13 cellular contexts compared by ENCODE assay signal in the genomic region with DNA sequence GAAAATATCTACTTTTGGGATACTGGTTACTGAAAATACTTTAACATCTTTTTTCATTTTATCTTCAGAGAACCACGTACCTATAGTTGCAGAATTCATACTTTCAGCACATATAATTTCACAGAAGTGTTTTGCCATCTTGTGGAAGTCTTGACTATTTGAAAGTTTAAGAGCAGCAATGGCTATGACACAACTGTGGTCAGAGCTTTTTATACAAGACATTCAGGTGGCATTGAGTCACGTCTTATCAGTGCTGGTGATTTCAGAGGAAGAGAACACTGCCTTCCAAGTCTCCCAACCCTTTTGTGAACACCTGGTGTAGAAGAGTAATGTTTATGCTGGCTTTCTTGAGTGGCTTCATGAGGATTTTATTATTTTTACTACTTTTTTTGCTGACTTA.
DNase-seq lines count a peak whose midpoint lies in the region; ATAC-seq and TF ChIP-seq lines count a peak whose summit lies in the region.
"Had no signal": no experiment of that assay in that cellular context is flagged by ENCODE, and none has a peak within 500 bp of the region (broad histone marks: within the 10 kb centered on the region; RNA-seq: fewer than 3 reads in every experiment).

No MANE protein-coding gene starts in this region.

- peak overlapping the region; percentile 53 for H3K27ac Mint-ChIP-seq in activated T-helper 17 cell treated with anti-CD3 and anti-CD28 coated beads, Interleukin-2, amount 50 U/mL, for 72 hours
- H3K27ac Mint-ChIP-seq: activated B cell treated with CpG ODN at 0.5 μM for 24 hours had no signal

- TF ChIP-seq POLR2A in HCT116 (IDR thresholded peaks at IDR 0.05; ENCODE audit: borderline replicate concordance, extremely low read depth, insufficient read depth, insufficient read length): no peak

- POLR2A ChIA-PET in HCT116 (lab: Charles Lee): no interaction called here

- H3K36me3 ChIP-seq in HCT116 (ENCODE audit: control insufficient read depth in 1 of 2, insufficient read depth in 2 of 2, low read length in 2 of 2) (no peaks in the 10 kb centered on the region), kidney epithelial cell (ENCODE audit: control insufficient read depth, insufficient read depth, low read length) (no peaks in the 10 kb centered on the region)

- H3K4me3 Mint-ChIP-seq in activated T-helper 17 cell treated with anti-CD3 and anti-CD28 coated beads, Interleukin-2, amount 50 U/mL, for 72 hours: no peak overlapping the region
- H3K4me3 Mint-ChIP-seq: activated B cell treated with CpG ODN at 0.5 μM for 24 hours had no signal

- no peaks in the 10 kb centered on the region for H3K9me2 ChIP-seq in HCT116 (ENCODE audit: insufficient read depth)

- H3K27me3 Mint-ChIP-seq in activated T-helper 17 cell treated with anti-CD3 and anti-CD28 coated beads, Interleukin-2, amount 50 U/mL, for 72 hours: no peaks in the 10 kb centered on the region
- H3K27me3 Mint-ChIP-seq: activated B cell treated with CpG ODN at 0.5 μM for 24 hours had no signal

- peaks cover 23% of the 10 kb centered on the region for H3K79me2 ChIP-seq in HCT116 (ENCODE audit: insufficient read depth, low read length)

- BruUV-seq in HCT116 (replicated peaks; lab: Mats Ljungman, UMichigan): no TSS peak

- H3K9ac ChIP-seq in HCT116 (ENCODE audit: low read length): peak overlapping the region; percentile 7; the same call in 1 of the 2 replicates

- no peaks in the 10 kb centered on the region for H3K9me3 ChIP-seq in HCT116 (ENCODE audit: control insufficient read depth in 1 of 2, insufficient read depth in 1 of 2, low read depth in 1 of 2, low read length in 2 of 2)

- peaks cover 39% of the 10 kb centered on the region for H3K4me1 Mint-ChIP-seq in activated T-helper 17 cell treated with anti-CD3 and anti-CD28 coated beads, Interleukin-2, amount 50 U/mL, for 72 hours

- peaks cover 24 to 32% of the 10 kb centered on the region in 2 experiments for H3K4me1 ChIP-seq in HCT116 (ENCODE audit: control insufficient read depth in 1 of 2, insufficient read depth in 2 of 2, low read length in 2 of 2)

- no peaks in the 10 kb centered on the region for H3K27me3 ChIP-seq in HCT116 (ENCODE audit: insufficient read depth, low read length)
- no peaks in the 10 kb centered on the region for H3K27me3 ChIP-seq in kidney epithelial cell (ENCODE audit: control insufficient read depth, insufficient read depth, low read length)

- ATAC-seq in HCT116: peak; percentile 67
- peak; percentile 86 for ATAC-seq in activated T-helper 17 cell treated with anti-CD3 and anti-CD28 coated beads, Interleukin-2, amount 50 U/mL, for 72 hours (replicated peaks)
- no peak for ATAC-seq in GM19452 (IDR thresholded peaks at IDR 0.05; ENCODE audit: unreplicated experiment)
- no peak for ATAC-seq in GM18519 (IDR thresholded peaks at IDR 0.05; ENCODE audit: low FRiP score, unreplicated experiment)

- peak; percentile 17; the same call in 1 of the 2 replicates for TF ChIP-seq RAD21 in HCT116 (IDR thresholded peaks at IDR 0.05; ENCODE audit: low read depth)

- no peak for TF ChIP-seq CTCF in HCT116 (IDR thresholded peaks at IDR 0.05 in 2 of 3, conservative IDR thresholded peaks at IDR 0.05 in 1 of 3; ENCODE audit: borderline replicate concordance in 1 of 3, insufficient read depth in 1 of 3, low read depth in 2 of 3, low read length in 2 of 3)
- no peak for TF ChIP-seq CTCF in kidney epithelial cell (IDR thresholded peaks at IDR 0.05; ENCODE audit: insufficient read depth, low read length, poor library complexity, severe bottlenecking)

- H3K4me2 ChIP-seq in HCT116 (ENCODE audit: low read length): peak overlapping the region; percentile 67

- DNase-seq in A172 (ENCODE audit: low spot score) (peak; percentile 89), HCT116 (ENCODE audit: low read depth, low spot score) (peak; percentile 41), kidney epithelial cell (ENCODE audit: low read depth) (peak; percentile 88), NCI-H1105 (lab: John Stamatoyannopoulos, UW) (no peak), COLO668 (lab: John Stamatoyannopoulos, UW; ENCODE audit: unreplicated experiment) (no peak)
- DNase-seq: activated B cell treated with CpG ODN at 0.5 μM for 24 hours; KBM-7; right cardiac atrium; stimulated activated naive CD4-positive, alpha-beta T cell treated with Interleukin-2 at 50 U/mL for 16 hours had no signal

- peak overlapping the region; percentile 28; the same call in 1 of the 2 replicates for H3K27ac ChIP-seq in HCT116 (ENCODE audit: low read depth, low read length)
- H3K27ac ChIP-seq: C4-2B had no signal

- no peak overlapping the region for H2AFZ ChIP-seq in HCT116 (ENCODE audit: low read depth, low read length, poor library complexity, severe bottlenecking)

- H3K4me3 ChIP-seq in HCT116 (replicated peaks in 1 of 2; ENCODE audit: low read depth in 1 of 2, low read length in 2 of 2) (peak overlapping the region in 1 of 2 experiments; percentile 2; a peak in 1 of 4 replicates), kidney epithelial cell (ENCODE audit: low read depth, low read length) (no peak overlapping the region)

- no peaks in the 10 kb centered on the region for H3K36me3 Mint-ChIP-seq in activated T-helper 17 cell treated with anti-CD3 and anti-CD28 coated beads, Interleukin-2, amount 50 U/mL, for 72 hours (ENCODE audit: low read depth)

- H3K9me3 Mint-ChIP-seq in activated T-helper 17 cell treated with anti-CD3 and anti-CD28 coated beads, Interleukin-2, amount 50 U/mL, for 72 hours: no peaks in the 10 kb centered on the region
- H3K9me3 Mint-ChIP-seq: activated B cell treated with CpG ODN at 0.5 μM for 24 hours had no signal

- intact Hi-C loops in HCT116 (cut with micrococcal nuclease): no loop called here

- RAD21 ChIA-PET in HCT116 (lab: Charles Lee; ENCODE audit: low non-redundant PET in 1 of 2, low total read pairs in 2 of 2, uncharacterized antibody in 2 of 2, unreplicated experiment in 2 of 2): no interaction called here

- CTCF ChIA-PET in HCT116 (lab: Charles Lee): no interaction called here

- no peaks in the 10 kb centered on the region; the same call in 1 of the 2 replicates for H4K20me1 ChIP-seq in HCT116 (ENCODE audit: insufficient read depth)

TF ChIP-seq in HCT116, 20 proteins besides CTCF, POLR2A, EP300 and RAD21:
- no peak for TF ChIP-seq EGR1 (IDR thresholded peaks at IDR 0.05; ENCODE audit: low read depth)
- no peak for TF ChIP-seq SRF (IDR thresholded peaks at IDR 0.05; ENCODE audit: low read depth)
- TF ChIP-seq ELF1 (IDR thresholded peaks at IDR 0.05; ENCODE audit: borderline replicate concordance, low read depth): no peak
- TF ChIP-seq JUND (IDR thresholded peaks at IDR 0.05): peak; percentile 22
- no peak for TF ChIP-seq SP1 (IDR thresholded peaks at IDR 0.05; ENCODE audit: low read depth)
- no peak for TF ChIP-seq SIN3A (IDR thresholded peaks at IDR 0.05; ENCODE audit: low read depth)
- TF ChIP-seq YY1 (IDR thresholded peaks at IDR 0.05; ENCODE audit: extremely low read depth, insufficient replicate concordance, low read depth, low read length): no peak
- TF ChIP-seq CEBPB (IDR thresholded peaks at IDR 0.05; ENCODE audit: low read depth): no peak
- TF ChIP-seq TCF7L2 (IDR thresholded peaks at IDR 0.05; ENCODE audit: borderline replicate concordance, extremely low read depth, insufficient read depth, insufficient read length): no peak
- no peak for TF ChIP-seq CBX3 (IDR thresholded peaks at IDR 0.05; ENCODE audit: low read depth)
- TF ChIP-seq POLR2AphosphoS5 (IDR thresholded peaks at IDR 0.05; ENCODE audit: low read depth, low read length): no peak
- TF ChIP-seq ZFX (IDR thresholded peaks at IDR 0.05): no peak
- TF ChIP-seq ZNF274 (IDR thresholded peaks at IDR 0.05; ENCODE audit: low read depth, low read length): no peak
- TF ChIP-seq EZH2phosphoT487 (IDR thresholded peaks at IDR 0.05; ENCODE audit: borderline replicate concordance): no peak
- TF ChIP-seq FOSL1 (IDR thresholded peaks at IDR 0.05; ENCODE audit: low read depth): 0 out of 2 replicates have a peak, but pooled peaks have one; percentile 11
- no peak for TF ChIP-seq ATF3 (IDR thresholded peaks at IDR 0.05)

Comparison
In these comparisons a context has a peak if more than half of its experiments do, and no peak if none do; other contexts are left out.
1. DNase-seq: peak in A172 (single experiment), HCT116 (single experiment) and kidney epithelial cell (single experiment); none in NCI-H1105 (single experiment) and COLO668 (single experiment).
2. ATAC-seq: peak in HCT116 (single experiment) and activated T-helper 17 cell treated with anti-CD3 and anti-CD28 coated beads, Interleukin-2, amount 50 U/mL, for 72 hours (single experiment); none in GM19452 (single experiment) and GM18519 (single experiment).